ENCODE assay signal across 16 cellular contexts in genomic region chr3:195883160-195883559, GRCh38. TPM values are rescaled to one million over a fixed set of nuclear protein-coding genes. Genes with fewer than 3 reads are reported as not detected.
DNase-seq lines count a peak whose midpoint lies in the region; ATAC-seq, FAIRE-seq and TF ChIP-seq lines count a peak whose summit lies in the region.
"Had no signal": no experiment of that assay in that cellular context is flagged by ENCODE, and none has a peak within 500 bp of the region (broad histone marks: within the 10 kb centered on the region; RNA-seq: fewer than 3 reads in every experiment).

No MANE protein-coding gene starts in this region.

- no peak for FAIRE-seq in HepG2 (lab: Jason Lieb, UNC)
- FAIRE-seq in kidney (lab: Jason Lieb, UNC) = no peak
- FAIRE-seq: GM19239 had no signal

- H3K79me2 ChIP-seq in HepG2 (ENCODE audit: insufficient read depth, low read length) = no peaks in the 10 kb centered on the region

- POLR2A ChIA-PET in HepG2 (lab: Yijun Ruan, JAX) = no interaction called here

- no peak overlapping the region for H3K4me2 ChIP-seq in HepG2 (ENCODE audit: low read depth, low read length)

- H3K27ac ChIP-seq in right lobe of liver (no peak overlapping the region), HepG2 (ENCODE audit: extremely low read length, insufficient read depth, low read length) (no peak overlapping the region), kidney (ENCODE audit: low read depth in 2 of 2, low read length in 2 of 2) (no peak overlapping the region)
- no peak overlapping the region for H3K27ac ChIP-seq in effector memory CD4-positive, alpha-beta T cell (ENCODE audit: insufficient read depth, low read length, poor library complexity, severe bottlenecking)
- H3K27ac ChIP-seq: C4-2B had no signal

- no peak overlapping the region for H2AFZ ChIP-seq in HepG2 (ENCODE audit: low read length)

- H3K4me1 Mint-ChIP-seq in progenitor cell of endocrine pancreas (ENCODE audit: low read depth) = no peaks in the 10 kb centered on the region

- H3K36me3 ChIP-seq in right lobe of liver (peaks cover 0 to 36% (median 7%) of the 10 kb centered on the region in 4 donors), HepG2 (replicated peaks in 1 of 2; ENCODE audit: control insufficient read depth in 1 of 2, insufficient read depth in 2 of 2, low read length in 2 of 2) (no peaks in the 10 kb centered on the region), kidney (ENCODE audit: control insufficient read depth in 1 of 2, insufficient read depth in 2 of 2, low read length in 2 of 2) (peaks cover 3 to 4% of the 10 kb centered on the region in 2 donors)
- H3K36me3 ChIP-seq in effector memory CD4-positive, alpha-beta T cell (ENCODE audit: control insufficient read depth, insufficient read depth, low read length) = peaks cover 63% of the 10 kb centered on the region

- H3K27ac Mint-ChIP-seq in progenitor cell of endocrine pancreas = peak overlapping the region; percentile 73

- H3K9me3 ChIP-seq in right lobe of liver (no peaks in the 10 kb centered on the region), HepG2 (ENCODE audit: low read length) (no peaks in the 10 kb centered on the region), kidney (ENCODE audit: control insufficient read depth in 1 of 2, low read length in 2 of 2) (no peaks in the 10 kb centered on the region)
- H3K9me3 ChIP-seq in effector memory CD4-positive, alpha-beta T cell (ENCODE audit: control insufficient read depth, low read length) = no peaks in the 10 kb centered on the region
- H3K9me3 ChIP-seq: Caco-2, HAP-1 had no signal

- in situ Hi-C loops in HepG2 (cut with HindIII; ENCODE audit: extremely low pct_ligation_motif_present, low pct_unique_long_range_greater_than_20kb) = no loop called here

- H3K4me3 ChIP-seq in right lobe of liver = no peak overlapping the region
- no peak overlapping the region for H3K4me3 ChIP-seq in HepG2 (replicated peaks in 1 of 3; ENCODE audit: insufficient read depth in 1 of 3, low read depth in 2 of 3, low read length in 3 of 3)
- no peak overlapping the region for H3K4me3 ChIP-seq in kidney (ENCODE audit: low read length in 2 of 2)
- no peak overlapping the region for H3K4me3 ChIP-seq in effector memory CD4-positive, alpha-beta T cell (ENCODE audit: insufficient read depth, low read depth, low read length, poor library complexity, severe bottlenecking)
- H3K4me3 ChIP-seq: HAP-1 had no signal

- H3K4me3 Mint-ChIP-seq in progenitor cell of endocrine pancreas (ENCODE audit: low read depth) = no peak overlapping the region
- H3K4me3 Mint-ChIP-seq: CD8-positive, alpha-beta memory T cell had no signal

- intact Hi-C loops in right lobe of liver (cut with DNase I) = no loop called here
- intact Hi-C loops in HepG2 (cut with micrococcal nuclease; ENCODE audit: unreplicated experiment) = no loop called here
- intact Hi-C loops in kidney (cut with DNase I) = no loop called here

- no peaks in the 10 kb centered on the region for H3K27me3 ChIP-seq in right lobe of liver
- no peaks in the 10 kb centered on the region for H3K27me3 ChIP-seq in HepG2 (ENCODE audit: control insufficient read depth in 1 of 2, insufficient read depth in 2 of 2, low read length in 2 of 2)
- no peaks in the 10 kb centered on the region for H3K27me3 ChIP-seq in effector memory CD4-positive, alpha-beta T cell (replicated peaks; ENCODE audit: control insufficient read depth, insufficient read depth, low read length, poor library complexity, severe bottlenecking)

- TF ChIP-seq RAD21 in HepG2 (CRISPR knock-in tag; IDR thresholded peaks at IDR 0.05) = no peak

- TF ChIP-seq POLR2A in right lobe of liver (IDR thresholded peaks at IDR 0.05) (no peak), HepG2 (IDR thresholded peaks at IDR 0.05; ENCODE audit: insufficient read depth in 1 of 2, low read depth in 2 of 2, low read length in 2 of 2) (no peak)

- WGBS in right lobe of liver (ENCODE audit: insufficient coverage, low coverage, low lambda C conversion rate, missing lambda C conversion rate) = 91% methylated on average over 8 of the region's 21 CpGs
- WGBS in HepG2 (ENCODE audit: low lambda C conversion rate) = 93% methylated on average over 21 of the region's 21 CpGs

- peak in 2 of 3 donors; percentile 10 to 39 for DNase-seq in right lobe of liver
- DNase-seq in HepG2 (ENCODE audit: low spot score) = no peak
- DNase-seq in kidney = peak; percentile 61
- no peak for DNase-seq in progenitor cell of endocrine pancreas (ENCODE audit: low spot score, unreplicated experiment)
- no peak for DNase-seq in NCI-H146 (lab: John Stamatoyannopoulos, UW)
- no peak for DNase-seq in H4 (ENCODE audit: low spot score)
- DNase-seq in effector memory CD4-positive, alpha-beta T cell = no peak
- DNase-seq: 8988T; Caco-2; CD8-positive, alpha-beta memory T cell; DND-41; GDM1; GOT3 had no signal

- BruUV-seq in HepG2 (replicated peaks; lab: Mats Ljungman, UMichigan) = no TSS peak

- H3K9ac ChIP-seq in HepG2 (ENCODE audit: insufficient read depth, low read depth, low read length) (no peak overlapping the region), kidney (ENCODE audit: low read length in 2 of 2) (no peak overlapping the region)

- H3K9me3 Mint-ChIP-seq in progenitor cell of endocrine pancreas (ENCODE audit: low read depth) = no peaks in the 10 kb centered on the region
- H3K9me3 Mint-ChIP-seq: CD8-positive, alpha-beta memory T cell had no signal

- no peaks in the 10 kb centered on the region for H4K20me1 ChIP-seq in HepG2 (ENCODE audit: insufficient read depth, low read length)

- CTCF ChIA-PET in HepG2 (lab: Yijun Ruan, JAX; ENCODE audit: low intra/inter-chr PET ratio, low total read pairs) = no interaction called here

- H3K36me3 Mint-ChIP-seq in progenitor cell of endocrine pancreas (ENCODE audit: insufficient read depth) = peaks cover 6% of the 10 kb centered on the region

- ATAC-seq in right lobe of liver = no peak
- no peak for ATAC-seq in HepG2

- TF ChIP-seq EP300 in HepG2 (IDR thresholded peaks at IDR 0.05; ENCODE audit: low read depth in 2 of 2, low read length in 2 of 2) = no peak
- no peak for TF ChIP-seq EP300 in HepG2 (CRISPR knock-in tag; IDR thresholded peaks at IDR 0.05; ENCODE audit: borderline replicate concordance)

- H3K4me1 ChIP-seq in right lobe of liver (no peaks in the 10 kb centered on the region), HepG2 (ENCODE audit: insufficient read depth, low read length) (no peaks in the 10 kb centered on the region), kidney (ENCODE audit: control insufficient read depth in 1 of 2, insufficient read depth in 1 of 2, low read depth in 1 of 2, low read length in 2 of 2) (peaks cover 0 to 5% of the 10 kb centered on the region in 2 donors)
- no peaks in the 10 kb centered on the region for H3K4me1 ChIP-seq in effector memory CD4-positive, alpha-beta T cell (ENCODE audit: control insufficient read depth, insufficient read depth, low read length, poor library complexity, severe bottlenecking)
- H3K4me1 ChIP-seq: Caco-2, HAP-1 had no signal

- H3K27me3 Mint-ChIP-seq in progenitor cell of endocrine pancreas = no peaks in the 10 kb centered on the region
- H3K27me3 Mint-ChIP-seq: CD8-positive, alpha-beta memory T cell had no signal

- no peak for TF ChIP-seq CTCF in right lobe of liver (IDR thresholded peaks at IDR 0.05)
- TF ChIP-seq CTCF in HepG2 (CRISPR knock-in tag; IDR thresholded peaks at IDR 0.05) = no peak
- no peak for TF ChIP-seq CTCF in kidney (IDR thresholded peaks at IDR 0.05; ENCODE audit: borderline replicate concordance, extremely low read depth, insufficient read depth)
- TF ChIP-seq CTCF in progenitor cell of endocrine pancreas (IDR thresholded peaks at IDR 0.05; ENCODE audit: unreplicated experiment) = no peak

TF ChIP-seq in HepG2, 621 proteins besides CTCF, POLR2A, EP300 and RAD21 (continues in another document):
- TF ChIP-seq TEAD3 (CRISPR knock-in tag; optimal IDR thresholded peaks at IDR 0.05; ENCODE audit: borderline replicate concordance) (no peak), NFRKB (IDR thresholded peaks at IDR 0.05) (no peak), RFX1 (IDR thresholded peaks at IDR 0.05) (no peak), HDAC6 (IDR thresholded peaks at IDR 0.05; ENCODE audit: low read depth, low read length) (no peak), GABPB1 (CRISPR knock-in tag; IDR thresholded peaks at IDR 0.05) (no peak), ZNF225 (CRISPR knock-in tag; IDR thresholded peaks at IDR 0.05) (no peak), ZNF615 (CRISPR knock-in tag; IDR thresholded peaks at IDR 0.05; ENCODE audit: borderline replicate concordance) (no peak), ZNF740 (CRISPR knock-in tag; IDR thresholded peaks at IDR 0.05) (no peak)

RNA-seq across cellular contexts. Expression of gene TNK2, which starts 25.2 kb away (rescaled TPM):
- total RNA-seq in right lobe of liver (10 to 100 TPM; 12.6 to 52.5 (median 25.3) TPM), HepG2 (2016; rRNA removed; fragmentation: Illumina TruSeq; extraction: Trizol) (3.5 and 5.8 TPM in 2 replicates), kidney (42.5 TPM), progenitor cell of endocrine pancreas (57.3 and 73.6 TPM in 2 replicates)
- total RNA-seq in HepG2 (2016; cell fraction: cytosol; rRNA removed; fragmentation: Illumina TruSeq; extraction: Trizol; ENCODE audit: low read depth) = 1.8 and 2.6 TPM in 2 replicates
- 4.0 and 5.9 TPM in 2 replicates for total RNA-seq in HepG2 (2016; cell fraction: insoluble cytoplasmic fraction; rRNA removed; fragmentation: Illumina TruSeq; extraction: Trizol)
- 3.4 and 3.7 TPM in 2 replicates for total RNA-seq in HepG2 (2016; cell fraction: membrane; rRNA removed; fragmentation: Illumina TruSeq; extraction: Trizol)
- 5.5 and 5.8 TPM in 2 replicates for total RNA-seq in HepG2 (2016; cell fraction: nucleus; rRNA removed; fragmentation: Illumina TruSeq; extraction: Trizol)
- polyA plus RNA-seq in HepG2 (2011; rRNA removed) (4.6 and 7.5 TPM in 2 replicates), kidney (ENCODE audit: insufficient read depth, low read depth, low replicate concordance) (14.7 TPM)
- 2.7 and 3.4 TPM in 2 replicates for polyA plus RNA-seq in HepG2 (2011; cell fraction: cytosol; rRNA removed)
- 35.4 and 45.4 TPM in 2 replicates for polyA plus RNA-seq in HepG2 (2011; cell fraction: nucleus; rRNA removed)
- 6.7 and 12.2 TPM in 2 replicates for polyA plus RNA-seq in HepG2 (2012)
- 0.76 and 1.1 TPM in 2 replicates for polyA plus RNA-seq in HepG2 (2016; cell fraction: cytosol; fragmentation: Illumina TruSeq; extraction: Trizol; ENCODE audit: low read depth)
- polyA plus RNA-seq in HepG2 (2016; cell fraction: insoluble cytoplasmic fraction; fragmentation: Illumina TruSeq; extraction: Trizol; ENCODE audit: low read depth) = 7.3 TPM in 2 replicates
- 1.9 TPM in 2 replicates for polyA plus RNA-seq in HepG2 (2016; cell fraction: membrane; fragmentation: Illumina TruSeq; extraction: Trizol; ENCODE audit: low read depth)
- polyA plus RNA-seq in HepG2 (2016; cell fraction: nucleus; fragmentation: Illumina TruSeq; extraction: Trizol; ENCODE audit: insufficient read depth, low read depth) = 24.9 and 28.1 TPM in 2 replicates
- polyA minus RNA-seq in HepG2 (2011; rRNA and poly(A)+ RNA removed; ENCODE audit: low replicate concordance) = 14.4 and 18.0 TPM in 2 replicates
- 4.1 and 6.0 TPM in 2 replicates for polyA minus RNA-seq in HepG2 (2011; cell fraction: cytosol; rRNA and poly(A)+ RNA removed)
- 4.2 and 5.2 TPM in 2 replicates for polyA minus RNA-seq in HepG2 (2011; cell fraction: nucleus; rRNA and poly(A)+ RNA removed)
- 3.7 and 6.4 TPM in 2 replicates for total RNA-seq in H4 (2014; rRNA removed; shearing (Covaris generic))

Comparison
In these comparisons a context has a peak if more than half of its experiments do, and no peak if none do; other contexts are left out.
1. DNase-seq: peak in right lobe of liver (2 of 3) and kidney (single experiment); none in HepG2 (single experiment), progenitor cell of endocrine pancreas (single experiment), NCI-H146 (single experiment), H4 (single experiment) and effector memory CD4-positive, alpha-beta T cell (0 of 3).